1 cellular context compared by ENCODE assay signal in genomic region chr6:32941412-32941784, GRCh38.
TF ChIP-seq lines count a peak whose summit lies in the region.

No MANE protein-coding gene starts in this region.

TF ChIP-seq in GM12878, 131 proteins besides CTCF, POLR2A, EP300 and RAD21 (continued from another document and continues in another):
- TF ChIP-seq ZBTB33 (IDR thresholded peaks at IDR 0.05) (0 out of 2 replicates have a peak, but pooled peaks have one; percentile 41), TCF3 (IDR thresholded peaks at IDR 0.05; ENCODE audit: borderline replicate concordance, insufficient read depth, low read depth, low read length) (peak; percentile 79; the same call in 1 of the 2 replicates), SUZ12 (IDR thresholded peaks at IDR 0.05; ENCODE audit: unreplicated experiment) (no peak), EED (IDR thresholded peaks at IDR 0.05; ENCODE audit: low read depth) (peak; percentile 96), ZNF24 (IDR thresholded peaks at IDR 0.05) (no peak), SREBF1 (IDR thresholded peaks at IDR 0.05; ENCODE audit: low read length) (peak; percentile 66), RAD51 (IDR thresholded peaks at IDR 0.05) (peak; percentile 50; the same call in 1 of the 2 replicates), POLR2AphosphoS5 (IDR thresholded peaks at IDR 0.05; ENCODE audit: low read length) (no peak; the same call in 1 of the 2 replicates), SKIL (IDR thresholded peaks at IDR 0.05; ENCODE audit: low read depth, poor library complexity, severe bottlenecking) (peak; percentile 98), SMAD1 (IDR thresholded peaks at IDR 0.05; ENCODE audit: low read depth, partially characterized antibody) (no peak), EZH2 (IDR thresholded peaks at IDR 0.05; ENCODE audit: borderline replicate concordance, control insufficient read depth, low read depth, low read length) (no peak), NR2C1 (IDR thresholded peaks at IDR 0.05) (0 out of 2 replicates have a peak, but pooled peaks have one; percentile 13), NFIC (IDR thresholded peaks at IDR 0.05; ENCODE audit: low read depth, low read length) (peak; percentile 97), MEF2B (IDR thresholded peaks at IDR 0.05; ENCODE audit: partially characterized antibody, poor library complexity, severe bottlenecking) (peak; percentile 93), HDAC6 (IDR thresholded peaks at IDR 0.05; ENCODE audit: unreplicated experiment) (no peak), NRF1 (conservative IDR thresholded peaks at IDR 0.05; ENCODE audit: low read depth, low read length) (no peak), FOXK2 (IDR thresholded peaks at IDR 0.05) (no peak), KDM1A (IDR thresholded peaks at IDR 0.05; ENCODE audit: borderline replicate concordance) (no peak), SIN3A (IDR thresholded peaks at IDR 0.05; ENCODE audit: low read depth, low read length) (no peak), EGR1 (IDR thresholded peaks at IDR 0.05; ENCODE audit: borderline replicate concordance in 1 of 2, low read depth in 2 of 2, low read length in 2 of 2) (peak in 1 of 2 experiments; percentile 94; a peak in 2 of 3 replicates), TBL1XR1 (IDR thresholded peaks at IDR 0.05; ENCODE audit: low read depth, low read length) (peak; percentile 98), MLLT1 (IDR thresholded peaks at IDR 0.05) (peak; percentile 85), NFYA (IDR thresholded peaks at IDR 0.05; ENCODE audit: borderline replicate concordance, low read depth, low read length) (no peak), ZBED1 (IDR thresholded peaks at IDR 0.05; ENCODE audit: borderline replicate concordance) (peak; percentile 38; the same call in 1 of the 2 replicates), LARP7 (IDR thresholded peaks at IDR 0.05) (peak; percentile 50), NR2C2 (IDR thresholded peaks at IDR 0.05; ENCODE audit: borderline replicate concordance, control insufficient read depth, insufficient read length, low read depth) (no peak), CREM (IDR thresholded peaks at IDR 0.05; ENCODE audit: low read depth) (peak; percentile 85), ATF3 (IDR thresholded peaks at IDR 0.05; ENCODE audit: borderline replicate concordance, extremely low read depth, low read depth, low read length) (no peak), SPI1 (IDR thresholded peaks at IDR 0.05; ENCODE audit: borderline replicate concordance, insufficient read depth, low read depth, low read length) (peak; percentile 59), NBN (IDR thresholded peaks at IDR 0.05) (peak; percentile 96), HDAC2 (IDR thresholded peaks at IDR 0.05) (no peak), ATF7 (IDR thresholded peaks at IDR 0.05; ENCODE audit: low read depth) (peak; percentile 84), RCOR1 (conservative IDR thresholded peaks at IDR 0.05; ENCODE audit: low read depth, low read length) (peak; percentile 96; the same call in 1 of the 2 replicates), FOS (IDR thresholded peaks at IDR 0.05; ENCODE audit: borderline replicate concordance, extremely low read depth, insufficient read length) (no peak), SRF (IDR thresholded peaks at IDR 0.05; ENCODE audit: low read depth in 2 of 2, low read length in 2 of 2) (no peak), DPF2 (IDR thresholded peaks at IDR 0.05) (peak; percentile 98), IRF4 (IDR thresholded peaks at IDR 0.05; ENCODE audit: low read depth, low read length) (peak; percentile 57; the same call in 1 of the 2 replicates), ZNF217 (IDR thresholded peaks at IDR 0.05) (peak; percentile 100), E2F8 (IDR thresholded peaks at IDR 0.05; ENCODE audit: low read depth, partially characterized antibody) (peak; percentile 52), SIX5 (IDR thresholded peaks at IDR 0.05; ENCODE audit: low read depth, low read length, severe bottlenecking) (peak; percentile 27), PAX8 (IDR thresholded peaks at IDR 0.05) (peak; percentile 98), KLF5 (IDR thresholded peaks at IDR 0.05; ENCODE audit: partially characterized antibody) (peak; percentile 75), NFXL1 (IDR thresholded peaks at IDR 0.05; ENCODE audit: borderline replicate concordance) (no peak), SREBF2 (IDR thresholded peaks at IDR 0.05; ENCODE audit: low read length) (no peak), PBX3 (IDR thresholded peaks at IDR 0.05; ENCODE audit: insufficient replicate concordance, low read depth, low read length) (peak; percentile 79), MEF2A (IDR thresholded peaks at IDR 0.05; ENCODE audit: insufficient read depth, low read depth, low read length) (peak; percentile 92)
- TF ChIP-seq, protein P1, sequence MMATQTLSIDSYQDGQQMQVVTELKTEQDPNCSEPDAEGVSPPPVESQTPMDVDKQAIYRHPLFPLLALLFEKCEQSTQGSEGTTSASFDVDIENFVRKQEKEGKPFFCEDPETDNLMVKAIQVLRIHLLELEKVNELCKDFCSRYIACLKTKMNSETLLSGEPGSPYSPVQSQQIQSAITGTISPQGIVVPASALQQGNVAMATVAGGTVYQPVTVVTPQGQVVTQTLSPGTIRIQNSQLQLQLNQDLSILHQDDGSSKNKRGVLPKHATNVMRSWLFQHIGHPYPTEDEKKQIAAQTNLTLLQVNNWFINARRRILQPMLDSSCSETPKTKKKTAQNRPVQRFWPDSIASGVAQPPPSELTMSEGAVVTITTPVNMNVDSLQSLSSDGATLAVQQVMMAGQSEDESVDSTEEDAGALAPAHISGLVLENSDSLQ (IDR thresholded peaks at IDR 0.05) = peak; percentile 28; the same call in 1 of the 2 replicates
- TF ChIP-seq, protein P2, sequence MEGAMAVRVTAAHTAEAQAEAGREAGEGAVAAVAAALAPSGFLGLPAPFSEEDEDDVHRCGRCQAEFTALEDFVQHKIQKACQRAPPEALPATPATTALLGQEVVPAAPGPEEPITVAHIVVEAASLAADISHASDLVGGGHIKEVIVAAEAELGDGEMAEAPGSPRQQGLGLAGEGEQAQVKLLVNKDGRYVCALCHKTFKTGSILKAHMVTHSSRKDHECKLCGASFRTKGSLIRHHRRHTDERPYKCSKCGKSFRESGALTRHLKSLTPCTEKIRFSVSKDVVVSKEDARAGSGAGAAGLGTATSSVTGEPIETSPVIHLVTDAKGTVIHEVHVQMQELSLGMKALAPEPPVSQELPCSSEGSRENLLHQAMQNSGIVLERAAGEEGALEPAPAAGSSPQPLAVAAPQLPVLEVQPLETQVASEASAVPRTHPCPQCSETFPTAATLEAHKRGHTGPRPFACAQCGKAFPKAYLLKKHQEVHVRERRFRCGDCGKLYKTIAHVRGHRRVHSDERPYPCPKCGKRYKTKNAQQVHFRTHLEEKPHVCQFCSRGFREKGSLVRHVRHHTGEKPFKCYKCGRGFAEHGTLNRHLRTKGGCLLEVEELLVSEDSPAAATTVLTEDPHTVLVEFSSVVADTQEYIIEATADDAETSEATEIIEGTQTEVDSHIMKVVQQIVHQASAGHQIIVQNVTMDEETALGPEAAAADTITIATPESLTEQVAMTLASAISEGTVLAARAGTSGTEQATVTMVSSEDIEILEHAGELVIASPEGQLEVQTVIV (IDR thresholded peaks at IDR 0.05; ENCODE audit: borderline replicate concordance, partially characterized antibody) = no peak
- TF ChIP-seq, protein P3, sequence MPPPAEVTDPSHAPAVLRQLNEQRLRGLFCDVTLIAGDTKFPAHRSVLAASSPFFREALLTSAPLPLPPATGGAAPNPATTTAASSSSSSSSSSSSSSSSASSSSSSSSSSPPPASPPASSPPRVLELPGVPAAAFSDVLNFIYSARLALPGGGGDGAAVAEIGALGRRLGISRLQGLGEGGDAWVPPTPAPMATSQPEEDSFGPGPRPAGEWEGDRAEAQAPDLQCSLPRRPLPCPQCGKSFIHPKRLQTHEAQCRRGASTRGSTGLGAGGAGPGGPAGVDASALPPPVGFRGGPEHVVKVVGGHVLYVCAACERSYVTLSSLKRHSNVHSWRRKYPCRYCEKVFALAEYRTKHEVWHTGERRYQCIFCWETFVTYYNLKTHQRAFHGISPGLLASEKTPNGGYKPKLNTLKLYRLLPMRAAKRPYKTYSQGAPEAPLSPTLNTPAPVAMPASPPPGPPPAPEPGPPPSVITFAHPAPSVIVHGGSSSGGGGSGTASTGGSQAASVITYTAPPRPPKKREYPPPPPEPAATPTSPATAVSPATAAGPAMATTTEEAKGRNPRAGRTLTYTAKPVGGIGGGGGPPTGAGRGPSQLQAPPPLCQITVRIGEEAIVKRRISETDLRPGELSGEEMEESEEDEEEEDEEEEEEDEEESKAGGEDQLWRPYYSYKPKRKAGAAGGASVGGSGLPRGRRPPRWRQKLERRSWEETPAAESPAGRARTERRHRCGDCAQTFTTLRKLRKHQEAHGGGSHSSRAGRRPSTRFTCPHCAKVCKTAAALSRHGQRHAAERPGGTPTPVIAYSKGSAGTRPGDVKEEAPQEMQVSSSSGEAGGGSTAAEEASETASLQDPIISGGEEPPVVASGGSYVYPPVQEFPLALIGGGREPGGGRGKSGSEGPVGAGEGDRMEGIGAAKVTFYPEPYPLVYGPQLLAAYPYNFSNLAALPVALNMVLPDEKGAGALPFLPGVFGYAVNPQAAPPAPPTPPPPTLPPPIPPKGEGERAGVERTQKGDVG (CRISPR knock-in tag; IDR thresholded peaks at IDR 0.05) = no peak
